8 cellular contexts compared by ENCODE assay signal in the genomic region with DNA sequence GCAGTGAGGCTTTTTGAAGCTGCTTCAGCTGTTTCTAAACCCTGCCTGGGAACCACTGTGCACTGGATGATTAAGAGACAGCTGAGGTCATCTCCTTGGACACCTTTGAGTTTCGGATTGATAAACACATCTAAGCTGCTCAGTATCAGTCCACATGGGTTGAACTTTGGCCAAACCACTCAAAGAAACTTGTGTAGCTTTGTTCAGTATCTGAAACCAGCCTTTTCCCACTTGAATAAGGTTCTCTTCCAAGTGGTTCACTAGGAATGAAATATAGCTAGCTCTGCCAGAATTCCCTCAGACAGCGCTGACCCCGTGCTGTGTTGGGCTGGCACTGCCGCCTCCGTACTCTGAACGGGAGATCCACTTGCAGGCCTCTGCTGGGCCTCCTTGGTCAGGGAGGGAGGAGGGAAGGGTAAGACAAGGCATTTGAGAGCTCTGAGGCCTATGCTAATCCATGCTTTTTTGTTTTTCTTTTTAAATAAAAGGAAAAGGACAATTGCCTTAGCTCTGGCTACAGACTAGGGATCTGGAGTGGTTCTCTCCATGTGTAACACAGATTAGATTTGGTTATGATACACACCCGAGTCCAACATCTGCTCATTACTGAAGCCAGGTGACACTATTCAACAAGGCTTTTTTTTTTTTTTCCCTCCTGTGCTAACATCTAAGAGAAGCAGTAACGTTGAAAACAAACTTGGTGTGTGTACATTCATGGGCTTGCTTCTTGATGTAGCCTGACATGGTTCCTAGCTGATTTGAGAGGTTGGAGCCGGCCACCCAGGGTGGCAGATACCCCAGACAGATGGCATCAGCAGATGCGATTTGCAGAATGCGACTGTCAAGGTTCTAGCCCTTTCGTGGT.
DNase-seq lines count a peak whose midpoint lies in the region; ATAC-seq, FAIRE-seq and TF ChIP-seq lines count a peak whose summit lies in the region.
"Had no signal": no experiment of that assay in that cellular context is flagged by ENCODE, and none has a peak within 500 bp of the region (broad histone marks: within the 10 kb centered on the region; RNA-seq: fewer than 3 reads in every experiment).

No MANE protein-coding gene starts in this region.

- H3K4ac ChIP-seq in neuronal stem cell (ENCODE audit: low read length) = no peak overlapping the region

- TF ChIP-seq CTCF in PC-3 (conservative IDR thresholded peaks at IDR 0.05; ENCODE audit: low read depth, low read length) (no peak), D721Med (IDR thresholded peaks at IDR 0.05; ENCODE audit: insufficient read depth, missing control alignments) (no peak)

- H3K4me3 ChIP-seq in MG63 (no peak overlapping the region), neuronal stem cell (ENCODE audit: low read length in 2 of 2) (no peak overlapping the region), PC-3 (ENCODE audit: low read length) (no peak overlapping the region)
- H3K4me3 ChIP-seq: SJSA1 had no signal

- BruUV-seq in PC-3 (replicated peaks; lab: Mats Ljungman, UMichigan) = no TSS peak

- CTCF ChIA-PET in PC-3 (lab: Charles Lee) = no interaction called here

- FAIRE-seq in D721Med (lab: Jason Lieb, UNC) = no peak

- H3K9me2 ChIP-seq in PC-3 (replicated peaks; ENCODE audit: low read length) = no peaks in the 10 kb centered on the region

- H2AK5ac ChIP-seq in neuronal stem cell (ENCODE audit: low read depth, low read length) = no peak overlapping the region

- H3K27ac ChIP-seq in neuronal stem cell (replicated peaks; ENCODE audit: low read length) (no peak overlapping the region), PC-3 (ENCODE audit: low read length) (no peak overlapping the region)
- H3K27ac ChIP-seq: SJSA1 had no signal

- intact Hi-C loops in PC-3 (cut with micrococcal nuclease) = no loop called here

- no CpG with 5 or more reads among the region's 12 CpGs for WGBS in neuronal stem cell (ENCODE audit: extremely low coverage in 2 of 2, insufficient read length in 2 of 2, insufficient replicate concordance in 1 of 2), 2 donors

- no peak overlapping the region for H3K18ac ChIP-seq in neuronal stem cell (ENCODE audit: low read length)

- H3K4me2 ChIP-seq in neuronal stem cell (ENCODE audit: insufficient read depth, low read length, poor library complexity, severe bottlenecking) (no peak overlapping the region), PC-3 (ENCODE audit: low read length) (no peak overlapping the region)

- peaks cover 10% of the 10 kb centered on the region for H3K79me1 ChIP-seq in neuronal stem cell (ENCODE audit: low read depth, low read length)

- H4K8ac ChIP-seq in neuronal stem cell (ENCODE audit: low read depth, low read length) = no peak overlapping the region

- no peak overlapping the region for H2BK120ac ChIP-seq in neuronal stem cell (ENCODE audit: low read depth, low read length)

- no peak overlapping the region for H2BK15ac ChIP-seq in neuronal stem cell (ENCODE audit: low read length)

- H2AFZ ChIP-seq in neuronal stem cell (ENCODE audit: low read length) (no peak overlapping the region), PC-3 (ENCODE audit: low read length) (no peak overlapping the region)

- H3K36me3 ChIP-seq in MG63 (no peaks in the 10 kb centered on the region), neuronal stem cell (replicated peaks in 1 of 2; ENCODE audit: control insufficient read depth in 2 of 2, insufficient read depth in 2 of 2, low read length in 2 of 2) (peaks cover 2 to 36% of the 10 kb centered on the region in 2 donors), PC-3 (ENCODE audit: low read depth, low read length) (peaks cover 4% of the 10 kb centered on the region; the same call in 1 of the 2 replicates)

- no peaks in the 10 kb centered on the region for H4K20me1 ChIP-seq in PC-3 (ENCODE audit: low read length)

- no peak overlapping the region for H2BK12ac ChIP-seq in neuronal stem cell (ENCODE audit: low read length)

- no peak overlapping the region for H2BK5ac ChIP-seq in neuronal stem cell (ENCODE audit: low read length)

- no peak overlapping the region for H3K23ac ChIP-seq in neuronal stem cell (ENCODE audit: low read depth, low read length, poor library complexity)

- DNase-seq in MG63 (peak; percentile 76), epidermal melanocyte (ENCODE audit: insufficient read length, low spot score) (peak; percentile 41), neuronal stem cell (ENCODE audit: low spot score) (peak; percentile 6), PC-3 (no peak), D721Med (ENCODE audit: insufficient read length, low spot score) (no peak)

- H3K27me3 ChIP-seq in MG63 = no peaks in the 10 kb centered on the region
- no peaks in the 10 kb centered on the region for H3K27me3 ChIP-seq in neuronal stem cell (ENCODE audit: control insufficient read depth in 3 of 3, insufficient read depth in 3 of 3, low read depth in 1 of 3, low read length in 3 of 3)
- H3K27me3 ChIP-seq in PC-3 (ENCODE audit: low read length) = no peaks in the 10 kb centered on the region
- H3K27me3 ChIP-seq: SJSA1 had no signal

- H3K79me2 ChIP-seq in PC-3 (ENCODE audit: low read length) = peaks cover 17% of the 10 kb centered on the region; the same call in 1 of the 2 replicates

- POLR2A ChIA-PET in PC-3 (lab: Charles Lee; ENCODE audit: unreplicated experiment) = no interaction called here

- no peaks in the 10 kb centered on the region for H3F3A ChIP-seq in PC-3 (ENCODE audit: low read length, unreplicated experiment)

- H3K9ac ChIP-seq in neuronal stem cell (ENCODE audit: low read depth, low read length, poor library complexity) = no peak overlapping the region
- H3K9ac ChIP-seq in PC-3 (ENCODE audit: low read length) = no peak overlapping the region

- H3K4me1 ChIP-seq in neuronal stem cell (ENCODE audit: control insufficient read depth in 2 of 2, insufficient read depth in 1 of 2, low read depth in 1 of 2, low read length in 2 of 2) (peaks cover 14 to 16% of the 10 kb centered on the region in 2 donors), PC-3 (ENCODE audit: insufficient read depth, low read length) (no peaks in the 10 kb centered on the region)
- H3K4me1 ChIP-seq: SJSA1 had no signal

- ATAC-seq in GM18499 (IDR thresholded peaks at IDR 0.05; ENCODE audit: insufficient read depth, unreplicated experiment) (peak; percentile 95), GM21529 (IDR thresholded peaks at IDR 0.05; ENCODE audit: unreplicated experiment) (peak; percentile 88), PC-3 (no peak)

- no peak overlapping the region for H3K14ac ChIP-seq in neuronal stem cell (ENCODE audit: low read length)

- no peak overlapping the region for H4K91ac ChIP-seq in neuronal stem cell (ENCODE audit: low read depth, low read length, poor library complexity)

- H3K9me3 ChIP-seq in MG63 (no peaks in the 10 kb centered on the region), neuronal stem cell (replicated peaks in 1 of 2; ENCODE audit: control insufficient read depth in 2 of 2, insufficient read depth in 1 of 2, low read depth in 1 of 2, low read length in 2 of 2) (peaks cover 0 to 3% of the 10 kb centered on the region in 2 donors), PC-3 (ENCODE audit: low read length) (no peaks in the 10 kb centered on the region)
- H3K9me3 ChIP-seq: SJSA1 had no signal

Comparison
In these comparisons a context has a peak if more than half of its experiments do, and no peak if none do; other contexts are left out.
1. DNase-seq: peak in MG63 (single experiment), epidermal melanocyte (single experiment) and neuronal stem cell (single experiment); none in PC-3 (single experiment) and D721Med (single experiment).